Comparison of ENCODE assay signal across 1 cellular context in genomic region chr6:123064038-123064437, GRCh38.
TF ChIP-seq lines count a peak whose summit lies in the region.

No MANE protein-coding gene starts in this region.

TF ChIP-seq in endothelial cell of umbilical vein, 7 proteins besides CTCF, POLR2A, EP300 and RAD21:
- TF ChIP-seq POLR2AphosphoS5 (IDR thresholded peaks at IDR 0.05; ENCODE audit: insufficient read depth, low read depth, low read length) = no peak
- no peak for TF ChIP-seq MAX (IDR thresholded peaks at IDR 0.05; ENCODE audit: insufficient read depth, insufficient read length)
- no peak for TF ChIP-seq GATA2 (IDR thresholded peaks at IDR 0.05; ENCODE audit: insufficient read depth, insufficient read length, low read depth, low read length)
- no peak for TF ChIP-seq FOS (IDR thresholded peaks at IDR 0.05; ENCODE audit: borderline replicate concordance, insufficient read depth, low read length)
- no peak for TF ChIP-seq JUN (IDR thresholded peaks at IDR 0.05; ENCODE audit: borderline replicate concordance, insufficient read depth, insufficient read length, low read depth)
- TF ChIP-seq EZH2 (IDR thresholded peaks at IDR 0.05; ENCODE audit: borderline replicate concordance, low read depth, low read length, severe bottlenecking) = no peak
- TF ChIP-seq MYC (IDR thresholded peaks at IDR 0.05; ENCODE audit: low read depth, low read length) = no peak
